Comparison of ENCODE assay signal across 13 cellular contexts in genomic region chr1:222926566-222926965, GRCh38.
DNase-seq lines count a peak whose midpoint lies in the region; ATAC-seq, FAIRE-seq and TF ChIP-seq lines count a peak whose summit lies in the region.
"Had no signal": no experiment of that assay in that cellular context is flagged by ENCODE, and none has a peak within 500 bp of the region (broad histone marks: within the 10 kb centered on the region; RNA-seq: fewer than 3 reads in every experiment).

No MANE protein-coding gene starts in this region.

- H3K9me3 Mint-ChIP-seq in stimulated activated memory B cell treated with anti-CD40 and anti-IgM and Interleukin-4, amounts not matched to agents 10 μg/mL and 1 μg/mL and 100 μg/mL, for 72 hours: no peaks in the 10 kb centered on the region
- H3K9me3 Mint-ChIP-seq in activated T-helper 1 cell treated with anti-CD3 and anti-CD28 coated beads, Interleukin-12 subunit alpha, Interleukin-12 subunit beta, Interleukin-2, Interleukin-4 antibody, amounts not matched to agents 30 ng/mL and 10 ng/mL and 1 ng/mL, durations not matched to agents 14 hours and 24 hours and 36 hours: no peaks in the 10 kb centered on the region
- H3K9me3 Mint-ChIP-seq: CD4-positive, alpha-beta memory T cell; dendritic cell treated with granulocyte-macrophage colony-stimulating factor and Interleukin-4, amounts not matched to agents 40 ng/mL and 50 ng/mL, for 4 days; naive thymus-derived CD8-positive, alpha-beta T cell; stimulated activated effector memory CD8-positive, alpha-beta T cell treated with anti-CD3 and anti-CD28 coated beads, Interleukin-12 subunit alpha, Interleukin-12 subunit beta, amount 100 ng/mL, for 72 hours had no signal

- H3K27me3 ChIP-seq in bronchial epithelial cell (ENCODE audit: control insufficient read depth, insufficient read depth, low read length) (no peaks in the 10 kb centered on the region), mesendoderm (ENCODE audit: insufficient read depth, low read length, poor library complexity) (no peaks in the 10 kb centered on the region)

- no peak overlapping the region for H3K4me3 Mint-ChIP-seq in stimulated activated memory B cell treated with anti-CD40 and anti-IgM and Interleukin-4, amounts not matched to agents 10 μg/mL and 1 μg/mL and 100 μg/mL, for 72 hours
- H3K4me3 Mint-ChIP-seq in activated T-helper 1 cell treated with anti-CD3 and anti-CD28 coated beads, Interleukin-12 subunit alpha, Interleukin-12 subunit beta, Interleukin-2, Interleukin-4 antibody, amounts not matched to agents 30 ng/mL and 10 ng/mL and 1 ng/mL, durations not matched to agents 14 hours and 24 hours and 36 hours: no peak overlapping the region
- H3K4me3 Mint-ChIP-seq: CD4-positive, alpha-beta memory T cell; dendritic cell treated with granulocyte-macrophage colony-stimulating factor and Interleukin-4, amounts not matched to agents 40 ng/mL and 50 ng/mL, for 4 days; naive thymus-derived CD8-positive, alpha-beta T cell; stimulated activated effector memory CD8-positive, alpha-beta T cell treated with anti-CD3 and anti-CD28 coated beads, Interleukin-12 subunit alpha, Interleukin-12 subunit beta, amount 100 ng/mL, for 72 hours had no signal

- no peaks in the 10 kb centered on the region for H3K4me1 Mint-ChIP-seq in stimulated activated memory B cell treated with anti-CD40 and anti-IgM and Interleukin-4, amounts not matched to agents 10 μg/mL and 1 μg/mL and 100 μg/mL, for 72 hours
- no peaks in the 10 kb centered on the region for H3K4me1 Mint-ChIP-seq in activated T-helper 1 cell treated with anti-CD3 and anti-CD28 coated beads, Interleukin-12 subunit alpha, Interleukin-12 subunit beta, Interleukin-2, Interleukin-4 antibody, amounts not matched to agents 30 ng/mL and 10 ng/mL and 1 ng/mL, durations not matched to agents 14 hours and 24 hours and 36 hours (ENCODE audit: low read depth)
- H3K4me1 Mint-ChIP-seq: CD4-positive, alpha-beta memory T cell; naive thymus-derived CD8-positive, alpha-beta T cell; stimulated activated effector memory CD8-positive, alpha-beta T cell treated with anti-CD3 and anti-CD28 coated beads, Interleukin-12 subunit alpha, Interleukin-12 subunit beta, amount 100 ng/mL, for 72 hours had no signal

- FAIRE-seq in bronchial epithelial cell (lab: Jason Lieb, UNC): no peak

- no peak overlapping the region for H2AK5ac ChIP-seq in mesendoderm (ENCODE audit: low read length)

- TF ChIP-seq CTCF in bronchial epithelial cell (IDR thresholded peaks at IDR 0.05; ENCODE audit: insufficient read depth, low read length, severe bottlenecking): no peak

- H2BK120ac ChIP-seq in mesendoderm (ENCODE audit: low read depth, low read length): no peak overlapping the region

- H3K27me3 Mint-ChIP-seq in stimulated activated memory B cell treated with anti-CD40 and anti-IgM and Interleukin-4, amounts not matched to agents 10 μg/mL and 1 μg/mL and 100 μg/mL, for 72 hours: no peaks in the 10 kb centered on the region
- no peaks in the 10 kb centered on the region for H3K27me3 Mint-ChIP-seq in activated T-helper 1 cell treated with anti-CD3 and anti-CD28 coated beads, Interleukin-12 subunit alpha, Interleukin-12 subunit beta, Interleukin-2, Interleukin-4 antibody, amounts not matched to agents 30 ng/mL and 10 ng/mL and 1 ng/mL, durations not matched to agents 14 hours and 24 hours and 36 hours (ENCODE audit: insufficient read depth)
- H3K27me3 Mint-ChIP-seq: CD4-positive, alpha-beta memory T cell; dendritic cell treated with granulocyte-macrophage colony-stimulating factor and Interleukin-4, amounts not matched to agents 40 ng/mL and 50 ng/mL, for 4 days; naive thymus-derived CD8-positive, alpha-beta T cell had no signal

- H3K18ac ChIP-seq in mesendoderm (ENCODE audit: low read length): no peak overlapping the region

- no peak overlapping the region for H3K4ac ChIP-seq in mesendoderm (ENCODE audit: low read depth, low read length)

- peak; percentile 96 for DNase-seq in DMS53 (lab: John Stamatoyannopoulos, UW)
- peak; percentile 75 for DNase-seq in NCI-H2029 (lab: John Stamatoyannopoulos, UW)
- DNase-seq in bronchial epithelial cell (ENCODE audit: low read depth): peak; percentile 82
- DNase-seq in mesendoderm: peak; percentile 55
- no peak for DNase-seq in stimulated activated CD4-positive, alpha-beta T cell treated with anti-CD3 and anti-CD28 coated beads, Interleukin-2, amount 100 ng/mL, for 24 hours
- no peak for DNase-seq in activated T-helper 1 cell treated with anti-CD3 and anti-CD28 coated beads, Interleukin-12 subunit alpha, Interleukin-12 subunit beta, Interleukin-2, Interleukin-4 antibody, amounts not matched to agents 30 ng/mL and 10 ng/mL and 1 ng/mL, durations not matched to agents 14 hours and 24 hours and 36 hours (ENCODE audit: low spot score)
- no peak for DNase-seq in stimulated activated naive CD4-positive, alpha-beta T cell (lab: John Stamatoyannopoulos, UW)
- DNase-seq: activated CD4-positive, alpha-beta T cell treated with anti-CD3 and anti-CD28 coated beads for 1 hour; CD4-positive, alpha-beta memory T cell; naive thymus-derived CD8-positive, alpha-beta T cell had no signal

- H3K79me1 ChIP-seq in mesendoderm (ENCODE audit: low read length): no peaks in the 10 kb centered on the region

- H2BK5ac ChIP-seq in mesendoderm (ENCODE audit: low read length): no peak overlapping the region

- H3K4me3 ChIP-seq in bronchial epithelial cell (ENCODE audit: low read depth, low read length) (no peak overlapping the region), mesendoderm (ENCODE audit: low read length) (no peak overlapping the region)

- H4K8ac ChIP-seq in mesendoderm (ENCODE audit: low read depth, low read length): no peak overlapping the region

- no peak for ATAC-seq in stimulated activated memory B cell treated with anti-CD40 and anti-IgM and Interleukin-4, amounts not matched to agents 10 μg/mL and 1 μg/mL and 100 μg/mL, for 72 hours
- ATAC-seq: naive thymus-derived CD8-positive, alpha-beta T cell; stimulated activated effector memory CD8-positive, alpha-beta T cell treated with anti-CD3 and anti-CD28 coated beads, Interleukin-12 subunit alpha, Interleukin-12 subunit beta, amount 100 ng/mL, for 72 hours had no signal

- H3K27ac Mint-ChIP-seq in stimulated activated memory B cell treated with anti-CD40 and anti-IgM and Interleukin-4, amounts not matched to agents 10 μg/mL and 1 μg/mL and 100 μg/mL, for 72 hours: no peak overlapping the region
- H3K27ac Mint-ChIP-seq in activated T-helper 1 cell treated with anti-CD3 and anti-CD28 coated beads, Interleukin-12 subunit alpha, Interleukin-12 subunit beta, Interleukin-2, Interleukin-4 antibody, amounts not matched to agents 30 ng/mL and 10 ng/mL and 1 ng/mL, durations not matched to agents 14 hours and 24 hours and 36 hours: no peak overlapping the region
- H3K27ac Mint-ChIP-seq: CD4-positive, alpha-beta memory T cell; dendritic cell treated with granulocyte-macrophage colony-stimulating factor and Interleukin-4, amounts not matched to agents 40 ng/mL and 50 ng/mL, for 4 days; naive thymus-derived CD8-positive, alpha-beta T cell; stimulated activated effector memory CD8-positive, alpha-beta T cell treated with anti-CD3 and anti-CD28 coated beads, Interleukin-12 subunit alpha, Interleukin-12 subunit beta, amount 100 ng/mL, for 72 hours had no signal

- no peak overlapping the region for H3K9ac ChIP-seq in mesendoderm (ENCODE audit: low read length)

- H4K5ac ChIP-seq in mesendoderm (ENCODE audit: low read length): no peak overlapping the region

- no peak overlapping the region for H3K27ac ChIP-seq in mesendoderm (ENCODE audit: low read depth, low read length)

- no peak overlapping the region for H2BK15ac ChIP-seq in mesendoderm (replicated peaks; ENCODE audit: low read depth)

- peaks cover 8% of the 10 kb centered on the region for H3K36me3 Mint-ChIP-seq in stimulated activated memory B cell treated with anti-CD40 and anti-IgM and Interleukin-4, amounts not matched to agents 10 μg/mL and 1 μg/mL and 100 μg/mL, for 72 hours
- H3K36me3 Mint-ChIP-seq in activated T-helper 1 cell treated with anti-CD3 and anti-CD28 coated beads, Interleukin-12 subunit alpha, Interleukin-12 subunit beta, Interleukin-2, Interleukin-4 antibody, amounts not matched to agents 30 ng/mL and 10 ng/mL and 1 ng/mL, durations not matched to agents 14 hours and 24 hours and 36 hours (ENCODE audit: low read depth): no peaks in the 10 kb centered on the region
- H3K36me3 Mint-ChIP-seq: CD4-positive, alpha-beta memory T cell; stimulated activated effector memory CD8-positive, alpha-beta T cell treated with anti-CD3 and anti-CD28 coated beads, Interleukin-12 subunit alpha, Interleukin-12 subunit beta, amount 100 ng/mL, for 72 hours had no signal

- WGBS in mesendoderm (ENCODE audit: extremely low coverage, insufficient coverage, low lambda C conversion rate): no CpG with 5 or more reads among the region's 6 CpGs

- peaks cover 3% of the 10 kb centered on the region for H3K79me2 ChIP-seq in mesendoderm (ENCODE audit: control insufficient read depth, insufficient read depth, low read length)

- intact Hi-C loops in activated T-helper 1 cell treated with anti-CD3 and anti-CD28 coated beads, Interleukin-12 subunit alpha, Interleukin-12 subunit beta, Interleukin-2, Interleukin-4 antibody, amounts not matched to agents 30 ng/mL and 10 ng/mL and 1 ng/mL, durations not matched to agents 14 hours and 24 hours and 36 hours (cut with micrococcal nuclease): no loop called here

- H3K36me3 ChIP-seq in bronchial epithelial cell (ENCODE audit: control insufficient read depth, insufficient read depth, low read length): no peaks in the 10 kb centered on the region
- no peaks in the 10 kb centered on the region for H3K36me3 ChIP-seq in mesendoderm (ENCODE audit: control insufficient read depth, insufficient read depth, low read length)

- no peak overlapping the region for H3K23ac ChIP-seq in mesendoderm (ENCODE audit: low read length)

- no peak overlapping the region for H3K4me2 ChIP-seq in mesendoderm (ENCODE audit: low read length)

- peaks cover 3% of the 10 kb centered on the region for H3K4me1 ChIP-seq in mesendoderm (ENCODE audit: control insufficient read depth, low read depth, low read length)

- peak overlapping the region; percentile 58 for H3K56ac ChIP-seq in mesendoderm (ENCODE audit: low read length)

Comparison
In these comparisons a context has a peak if more than half of its experiments do, and no peak if none do; other contexts are left out.
1. DNase-seq: peak in DMS53 (single experiment), NCI-H2029 (single experiment), bronchial epithelial cell (single experiment) and mesendoderm (single experiment); none in stimulated activated CD4-positive, alpha-beta T cell treated with anti-CD3 and anti-CD28 coated beads, Interleukin-2, amount 100 ng/mL, for 24 hours (0 of 2), activated T-helper 1 cell treated with anti-CD3 and anti-CD28 coated beads, Interleukin-12 subunit alpha, Interleukin-12 subunit beta, Interleukin-2, Interleukin-4 antibody, amounts not matched to agents 30 ng/mL and 10 ng/mL and 1 ng/mL, durations not matched to agents 14 hours and 24 hours and 36 hours (single experiment) and stimulated activated naive CD4-positive, alpha-beta T cell (0 of 6).